Comparison of ENCODE assay signal across 16 cellular contexts in the genomic region with DNA sequence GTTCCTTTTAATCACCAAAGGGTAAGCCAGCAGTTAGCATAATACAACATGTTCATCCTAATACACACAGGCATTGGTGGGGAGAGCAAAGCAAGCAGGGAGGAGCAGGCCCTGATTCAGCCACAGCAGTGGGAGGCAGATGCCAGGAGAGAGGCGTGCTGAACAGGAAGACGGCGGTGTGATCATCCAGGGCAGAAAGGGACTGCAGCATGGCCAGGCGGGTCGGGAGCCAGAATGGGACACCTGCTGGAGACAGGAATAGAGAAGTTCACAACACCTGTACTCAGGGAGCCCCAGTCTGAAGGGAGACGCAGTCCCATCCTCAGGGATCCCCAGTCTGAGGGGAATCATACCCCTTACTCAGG.
DNase-seq lines count a peak whose midpoint lies in the region; ATAC-seq and TF ChIP-seq lines count a peak whose summit lies in the region.
"Had no signal": no experiment of that assay in that cellular context is flagged by ENCODE, and none has a peak within 500 bp of the region (broad histone marks: within the 10 kb centered on the region; RNA-seq: fewer than 3 reads in every experiment).

No MANE protein-coding gene starts in this region.

- intact Hi-C loops in dorsolateral prefrontal cortex (cut with DNase I), result no loop called here

- no peak overlapping the region for H3K4me3 ChIP-seq in dorsolateral prefrontal cortex
- H3K4me3 ChIP-seq: HAP-1, Peyer's patch had no signal

- H3K9me3 Mint-ChIP-seq in type B pancreatic cell, result peaks cover 4% of the 10 kb centered on the region
- H3K9me3 Mint-ChIP-seq: CD4-positive, alpha-beta T cell had no signal

- no peak overlapping the region for H3K4me3 Mint-ChIP-seq in type B pancreatic cell
- H3K4me3 Mint-ChIP-seq: CD4-positive, alpha-beta T cell had no signal

- DNase-seq in Ammon's horn (ENCODE audit: low spot score), result peak; percentile 59
- DNase-seq in NCI-H1694 treated with DMSO at 0.1 percent for 48 hours (lab: John Stamatoyannopoulos, UW), result peak; percentile 2
- DNase-seq in dorsolateral prefrontal cortex, result peak in 7 of 10 donors; percentile 26 to 75 (median 49)
- peak; percentile 36 for DNase-seq in left kidney (ENCODE audit: low read depth, low spot score)
- DNase-seq in left lobe of liver (ENCODE audit: low spot score), result no peak
- DNase-seq in type B pancreatic cell (ENCODE audit: extremely low spot score, unreplicated experiment), result no peak
- no peak for DNase-seq in erythroblast (lab: John Stamatoyannopoulos, UW)
- DNase-seq: CD4-positive, alpha-beta T cell; DMS53; KBM-7; NCI-H1105 treated with DMSO at 0.1 percent for 48 hours; NCI-H187; NCI-H2107; Peyer's patch had no signal

- TF ChIP-seq POLR2A in erythroblast (IDR thresholded peaks at IDR 0.05; ENCODE audit: low read length), result no peak

- H3K27ac Mint-ChIP-seq in type B pancreatic cell, result no peak overlapping the region
- H3K27ac Mint-ChIP-seq: CD4-positive, alpha-beta T cell had no signal

- TF ChIP-seq CTCF in dorsolateral prefrontal cortex (IDR thresholded peaks at IDR 0.05 in 54 of 56, conservative IDR thresholded peaks at IDR 0.05 in 2 of 56; ENCODE audit: low read depth in 1 of 56, partially characterized antibody in 56 of 56), result no peak
- TF ChIP-seq CTCF in type B pancreatic cell (conservative IDR thresholded peaks at IDR 0.05), result no peak

- H3K36me3 Mint-ChIP-seq in type B pancreatic cell, result no peaks in the 10 kb centered on the region

- peak overlapping the region in 3 of 59 donors; percentile 22 to 46 (median 29) for H3K27ac ChIP-seq in dorsolateral prefrontal cortex
- H3K27ac ChIP-seq: Peyer's patch had no signal

- H3K27me3 Mint-ChIP-seq in type B pancreatic cell, result peaks cover 12% of the 10 kb centered on the region

- peaks cover 8% of the 10 kb centered on the region for H3K4me1 Mint-ChIP-seq in type B pancreatic cell (ENCODE audit: unreplicated experiment)

- ATAC-seq in left lobe of liver (no peak), HG02642 (IDR thresholded peaks at IDR 0.05; ENCODE audit: poor library complexity, unreplicated experiment) (no peak)

- peaks cover 0 to 4% (median 0%) of the 10 kb centered on the region in 45 donors for H3K27me3 ChIP-seq in dorsolateral prefrontal cortex
- H3K27me3 ChIP-seq: Peyer's patch had no signal

Comparison
In these comparisons a context has a peak if more than half of its experiments do, and no peak if none do; other contexts are left out.
1. DNase-seq: peak in Ammon's horn (single experiment), NCI-H1694 treated with DMSO at 0.1 percent for 48 hours (single experiment), dorsolateral prefrontal cortex (7 of 10) and left kidney (single experiment); none in left lobe of liver (single experiment), type B pancreatic cell (single experiment) and erythroblast (0 of 2).